21 cellular contexts compared by ENCODE assay signal in the genomic region with DNA sequence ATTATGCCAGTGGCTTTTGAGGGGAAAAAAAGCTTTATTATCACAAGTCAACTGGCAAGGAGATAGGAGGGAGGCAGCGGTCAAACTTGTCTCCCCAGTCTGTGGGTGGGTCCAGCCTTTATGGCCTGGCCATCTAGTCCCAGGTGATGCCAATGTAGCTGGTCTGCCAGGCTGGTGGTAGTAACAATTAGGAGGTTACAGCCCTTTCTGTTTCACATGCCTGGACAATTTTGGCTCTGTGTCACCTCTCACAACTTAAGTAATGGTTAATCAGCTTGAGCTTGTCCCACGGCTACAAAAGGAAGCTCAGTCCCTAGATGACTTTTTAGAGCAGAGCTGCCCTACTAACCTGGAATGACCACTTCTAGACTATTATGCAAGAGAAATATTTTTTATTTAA.
"Had no signal": no experiment of that assay in that cellular context is flagged by ENCODE, and none has a peak within 500 bp of the region (broad histone marks: within the 10 kb centered on the region; RNA-seq: fewer than 3 reads in every experiment).

No MANE protein-coding gene starts in this region.

- H3K27me3 ChIP-seq: left lung, right atrium auricular region, transverse colon, uterus had no signal

- H3K27me3 Mint-ChIP-seq: activated naive CD8-positive, alpha-beta T cell treated with anti-CD3 and anti-CD28 coated beads for 36 hours; naive thymus-derived CD4-positive, alpha-beta T cell; stimulated activated memory B cell treated with anti-CD40 and anti-IgM and Interleukin-4, amounts not matched to agents 10 μg/mL and 1 μg/mL and 100 μg/mL, for 72 hours had no signal

- FAIRE-seq: kidney had no signal

- H3K4me1 Mint-ChIP-seq: endodermal cell; neural crest cell; stimulated activated memory B cell treated with anti-CD40 and anti-IgM and Interleukin-4, amounts not matched to agents 10 μg/mL and 1 μg/mL and 100 μg/mL, for 72 hours had no signal

- H3K4me1 ChIP-seq: left lung, right atrium auricular region, uterus had no signal

- H3K4me3 ChIP-seq: left lung, lung, right atrium auricular region, skin epidermis, transverse colon, uterus had no signal

- H3K9me3 ChIP-seq: left lung, right atrium auricular region, transverse colon, uterus had no signal

- H3K9me3 Mint-ChIP-seq: endodermal cell; neural crest cell; stimulated activated memory B cell treated with anti-CD40 and anti-IgM and Interleukin-4, amounts not matched to agents 10 μg/mL and 1 μg/mL and 100 μg/mL, for 72 hours had no signal

- H3K36me3 Mint-ChIP-seq: activated naive CD8-positive, alpha-beta T cell treated with anti-CD3 and anti-CD28 coated beads for 36 hours; stimulated activated memory B cell treated with anti-CD40 and anti-IgM and Interleukin-4, amounts not matched to agents 10 μg/mL and 1 μg/mL and 100 μg/mL, for 72 hours had no signal

- H3K4me3 Mint-ChIP-seq: activated naive CD8-positive, alpha-beta T cell treated with anti-CD3 and anti-CD28 coated beads for 36 hours; endodermal cell; naive thymus-derived CD4-positive, alpha-beta T cell; neural crest cell; stimulated activated memory B cell treated with anti-CD40 and anti-IgM and Interleukin-4, amounts not matched to agents 10 μg/mL and 1 μg/mL and 100 μg/mL, for 72 hours had no signal

- ATAC-seq: left lung; naive thymus-derived CD4-positive, alpha-beta T cell; stimulated activated memory B cell treated with anti-CD40 and anti-IgM and Interleukin-4, amounts not matched to agents 10 μg/mL and 1 μg/mL and 100 μg/mL, for 72 hours had no signal

- DNase-seq: activated CD8-positive, alpha-beta memory T cell treated with anti-CD3 and anti-CD28 coated beads, Interleukin-2, amount 50 U/mL, for 48 hours; activated naive CD4-positive, alpha-beta T cell treated with Interleukin-2 at 50 U/mL for 16 hours; activated naive CD8-positive, alpha-beta T cell treated with anti-CD3 and anti-CD28 coated beads for 36 hours; activated T-cell treated with anti-CD3 and anti-CD28 coated beads, Interleukin-2, amount 50 U/mL, for 48 hours; cerebellar nuclear complex; cortex of kidney; endodermal cell; foreskin fibroblast; kidney; left lung; naive thymus-derived CD4-positive, alpha-beta T cell; occipital lobe; stimulated activated CD4-positive, alpha-beta T cell treated with anti-CD3 and anti-CD28 coated beads, Interleukin-2, amount 100 ng/mL, for 24 hours; transverse colon; uterus had no signal

- H3K36me3 ChIP-seq: left lung, right atrium auricular region, transverse colon, uterus had no signal

- H3K27ac ChIP-seq: epithelial cell of prostate, left lung, right atrium auricular region, skin epidermis, transverse colon, uterus had no signal
